8 cellular contexts compared by ENCODE assay signal in genomic region chr7:27740449-27741086, GRCh38. TPM values are rescaled to one million over a fixed set of nuclear protein-coding genes. Genes with fewer than 3 reads are reported as not detected.
DNase-seq lines count a peak whose midpoint lies in the region; ATAC-seq, FAIRE-seq and TF ChIP-seq lines count a peak whose summit lies in the region.

No MANE protein-coding gene starts in this region.

- peak overlapping the region; percentile 54 for H2AFZ ChIP-seq in hepatocyte

- TF ChIP-seq CTCF in ascending aorta (IDR thresholded peaks at IDR 0.05) (no peak), hepatocyte (IDR thresholded peaks at IDR 0.05; ENCODE audit: poor library complexity) (no peak), D721Med (IDR thresholded peaks at IDR 0.05; ENCODE audit: insufficient read depth, missing control alignments) (no peak)

- peak; percentile 73 for ATAC-seq in HG02938 (IDR thresholded peaks at IDR 0.05; ENCODE audit: unreplicated experiment)

- H3K27me3 ChIP-seq in ascending aorta (no peaks in the 10 kb centered on the region), hepatocyte (no peaks in the 10 kb centered on the region)

- H3K27ac ChIP-seq in ascending aorta: peak overlapping the region; percentile 99
- H3K27ac ChIP-seq in hepatocyte: peak overlapping the region; percentile 99

- WGBS in hepatocyte (ENCODE audit: low lambda C conversion rate, missing lambda C conversion rate): under 1% methylated on average over 49 of the region's 49 CpGs

- H3K9me3 ChIP-seq in ascending aorta (no peaks in the 10 kb centered on the region), hepatocyte (ENCODE audit: low read depth) (no peaks in the 10 kb centered on the region)

- H3K4me1 ChIP-seq in ascending aorta (peaks cover 5 to 24% of the 10 kb centered on the region in 2 donors), hepatocyte (ENCODE audit: insufficient read depth) (peaks cover 26% of the 10 kb centered on the region)

- FAIRE-seq in GM18507 (lab: Jason Lieb, UNC) (peak; percentile 91), D721Med (lab: Jason Lieb, UNC) (no peak)

- peaks cover 29% of the 10 kb centered on the region for H4K20me1 ChIP-seq in hepatocyte (ENCODE audit: insufficient read depth, poor library complexity, severe bottlenecking)

- intact Hi-C loops in ascending aorta (cut with DNase I): loop anchor here (1.0 to 10.0 kb wide), 3 partner anchors 77 to 344 kb away; no protein-coding TSS in a partner anchor

- H3K36me3 ChIP-seq in ascending aorta: no peaks in the 10 kb centered on the region
- no peaks in the 10 kb centered on the region for H3K36me3 ChIP-seq in hepatocyte (replicated peaks; ENCODE audit: insufficient read depth, low read depth)

- H3K9me2 ChIP-seq in hepatocyte (replicated peaks; ENCODE audit: insufficient read depth): no peaks in the 10 kb centered on the region

- peak overlapping the region; percentile 87 to 97 for H3K4me3 ChIP-seq in ascending aorta
- H3K4me3 ChIP-seq in hepatocyte: peak overlapping the region; percentile 71

- H3K4me2 ChIP-seq in hepatocyte: peak overlapping the region; percentile 77

- H3K79me2 ChIP-seq in hepatocyte: peaks cover 42% of the 10 kb centered on the region

- peak; percentile 54 for DNase-seq in GM18507 (ENCODE audit: extremely low spot score, insufficient read length, low read depth)
- peak; percentile 19 for DNase-seq in NCI-H1694 (lab: John Stamatoyannopoulos, UW)
- peak; percentile 77 for DNase-seq in T-helper 22 cell (ENCODE audit: low read depth)
- peak; percentile 54 to 91 for DNase-seq in ascending aorta (ENCODE audit: low spot score in 2 of 2)
- peak; percentile 95 for DNase-seq in hepatocyte (ENCODE audit: low spot score)
- DNase-seq in renal cortical epithelial cell (ENCODE audit: low read depth): peak; percentile 72
- DNase-seq in D721Med (ENCODE audit: insufficient read length, low spot score): no peak

RNA-seq across cellular contexts. Expression of gene TAX1BP1, which starts 0.6 kb away (rescaled TPM):
- total RNA-seq in ascending aorta: 32.6 TPM
- total RNA-seq in hepatocyte: 110 and 122 TPM in 2 replicates
- polyA plus RNA-seq in hepatocyte: 83.5 and 104 TPM in 2 replicates
- total RNA-seq in renal cortical epithelial cell: 88.2 and 165 TPM in 2 replicates
